Comparison of ENCODE assay signal across 2 cellular contexts in the genomic region with DNA sequence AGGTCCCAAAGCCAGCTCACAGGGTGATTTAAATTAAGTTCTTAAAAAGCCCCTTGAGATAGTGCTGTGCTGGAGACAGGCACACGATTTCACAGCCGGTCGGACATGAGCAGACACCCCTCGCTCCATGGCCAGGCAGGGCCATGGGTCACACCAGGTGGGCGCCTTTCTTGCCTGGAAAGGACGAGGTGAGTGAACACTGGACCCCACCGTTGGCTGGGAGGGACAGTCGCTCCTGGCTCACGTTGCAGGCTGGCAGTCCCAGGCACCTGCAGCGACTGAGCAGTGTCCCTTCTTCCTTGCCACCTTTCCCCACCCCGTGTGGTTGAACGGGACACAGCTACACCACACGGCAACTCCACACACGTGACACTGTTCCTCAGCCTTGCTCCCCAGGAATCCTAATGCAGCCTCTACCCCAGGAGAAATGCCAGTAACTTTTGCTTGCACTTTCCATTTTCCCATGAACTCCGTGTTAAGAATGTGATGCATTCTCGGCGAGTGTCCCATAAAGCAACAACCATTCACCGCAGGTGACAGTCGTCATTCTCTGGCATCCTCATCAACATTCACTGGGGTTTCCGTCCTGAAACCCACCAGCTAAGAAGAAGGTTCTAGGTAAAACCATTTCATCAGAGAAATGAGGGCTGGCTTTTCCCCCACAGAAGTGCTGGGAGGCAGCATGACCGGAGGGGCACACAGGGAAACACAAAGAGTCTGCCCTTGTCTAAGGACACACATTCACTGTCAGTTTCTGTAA.
TF ChIP-seq lines count a peak whose summit lies in the region.

No MANE protein-coding gene starts in this region.

TF ChIP-seq in SK-N-SH, 30 proteins besides CTCF, POLR2A, EP300 and RAD21 (continued from another document):
- TF ChIP-seq MXI1 (IDR thresholded peaks at IDR 0.05; ENCODE audit: low read depth, low read length) (no peak), IRF3 (IDR thresholded peaks at IDR 0.05; ENCODE audit: low read depth, low read length) (no peak), GATA2 (CRISPR knock-in tag; IDR thresholded peaks at IDR 0.05) (no peak), RXRA (IDR thresholded peaks at IDR 0.05; ENCODE audit: borderline replicate concordance, low read depth) (no peak), ZBTB33 (IDR thresholded peaks at IDR 0.05; ENCODE audit: borderline replicate concordance, low read depth) (no peak), TCF12 (IDR thresholded peaks at IDR 0.05) (no peak)
- TF ChIP-seq, protein P1, sequence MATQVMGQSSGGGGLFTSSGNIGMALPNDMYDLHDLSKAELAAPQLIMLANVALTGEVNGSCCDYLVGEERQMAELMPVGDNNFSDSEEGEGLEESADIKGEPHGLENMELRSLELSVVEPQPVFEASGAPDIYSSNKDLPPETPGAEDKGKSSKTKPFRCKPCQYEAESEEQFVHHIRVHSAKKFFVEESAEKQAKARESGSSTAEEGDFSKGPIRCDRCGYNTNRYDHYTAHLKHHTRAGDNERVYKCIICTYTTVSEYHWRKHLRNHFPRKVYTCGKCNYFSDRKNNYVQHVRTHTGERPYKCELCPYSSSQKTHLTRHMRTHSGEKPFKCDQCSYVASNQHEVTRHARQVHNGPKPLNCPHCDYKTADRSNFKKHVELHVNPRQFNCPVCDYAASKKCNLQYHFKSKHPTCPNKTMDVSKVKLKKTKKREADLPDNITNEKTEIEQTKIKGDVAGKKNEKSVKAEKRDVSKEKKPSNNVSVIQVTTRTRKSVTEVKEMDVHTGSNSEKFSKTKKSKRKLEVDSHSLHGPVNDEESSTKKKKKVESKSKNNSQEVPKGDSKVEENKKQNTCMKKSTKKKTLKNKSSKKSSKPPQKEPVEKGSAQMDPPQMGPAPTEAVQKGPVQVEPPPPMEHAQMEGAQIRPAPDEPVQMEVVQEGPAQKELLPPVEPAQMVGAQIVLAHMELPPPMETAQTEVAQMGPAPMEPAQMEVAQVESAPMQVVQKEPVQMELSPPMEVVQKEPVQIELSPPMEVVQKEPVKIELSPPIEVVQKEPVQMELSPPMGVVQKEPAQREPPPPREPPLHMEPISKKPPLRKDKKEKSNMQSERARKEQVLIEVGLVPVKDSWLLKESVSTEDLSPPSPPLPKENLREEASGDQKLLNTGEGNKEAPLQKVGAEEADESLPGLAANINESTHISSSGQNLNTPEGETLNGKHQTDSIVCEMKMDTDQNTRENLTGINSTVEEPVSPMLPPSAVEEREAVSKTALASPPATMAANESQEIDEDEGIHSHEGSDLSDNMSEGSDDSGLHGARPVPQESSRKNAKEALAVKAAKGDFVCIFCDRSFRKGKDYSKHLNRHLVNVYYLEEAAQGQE (IDR thresholded peaks at IDR 0.05; ENCODE audit: low read depth, low read length) = no peak

TF ChIP-seq in SK-N-SH treated with all-trans-retinoic acid at 6 μM for 48 hours, 23 proteins besides CTCF, POLR2A, EP300 and RAD21 (continued from another document):
- no peak for TF ChIP-seq ZFP3 (CRISPR knock-in tag; IDR thresholded peaks at IDR 0.05)
- no peak for TF ChIP-seq ISL1 (CRISPR knock-in tag; IDR thresholded peaks at IDR 0.05)
